ENCODE assay signal across 8 cellular contexts in genomic region chr3:185959609-185960517, GRCh38. TPM values are rescaled to one million over a fixed set of nuclear protein-coding genes. Genes with fewer than 3 reads are reported as not detected.
DNase-seq lines count a peak whose midpoint lies in the region; ATAC-seq and TF ChIP-seq lines count a peak whose summit lies in the region.

No MANE protein-coding gene starts in this region.

- peak overlapping the region; percentile 3; the same call in 1 of the 3 replicates for H2BK15ac ChIP-seq in IMR-90 (ENCODE audit: low read depth, low read length)

- no peaks in the 10 kb centered on the region for H3K9me1 ChIP-seq in IMR-90 (ENCODE audit: insufficient read depth, low read length)

- peak overlapping the region; percentile 64; the same call in 1 of the 2 replicates for H3K9ac ChIP-seq in IMR-90 (ENCODE audit: low read depth, low read length)

- peak overlapping the region; percentile 46; the same call in 1 of the 2 replicates for H3K14ac ChIP-seq in IMR-90 (replicated peaks; ENCODE audit: low read depth, low read length)

- H3K56ac ChIP-seq in IMR-90 (ENCODE audit: extremely low read depth, insufficient read depth, low read length) = no peak overlapping the region

- H3K4me2 ChIP-seq in IMR-90 (ENCODE audit: low read depth, low read length) = peak overlapping the region; percentile 91

- H4K20me1 ChIP-seq in IMR-90 (ENCODE audit: insufficient read depth, low read length) = no peaks in the 10 kb centered on the region

- no CpG with 5 or more reads among the region's 5 CpGs for WGBS in IMR-90 (ENCODE audit: extremely low coverage in 2 of 2, insufficient read length in 1 of 2), 2 experiments
- 22% methylated on average over 5 of the region's 5 CpGs for WGBS in lower leg skin, 2 donors

- no peak overlapping the region for H2AK9ac ChIP-seq in IMR-90 (replicated peaks; ENCODE audit: low read depth, low read length, poor library complexity)

- H4K91ac ChIP-seq in IMR-90 (ENCODE audit: insufficient read depth, low read depth, low read length) = 0 out of 2 replicates have a peak overlapping the region, but pooled peaks have one; percentile 17

- H4K5ac ChIP-seq in IMR-90 (ENCODE audit: low read depth, low read length) = peak overlapping the region; percentile 88

- H2AK5ac ChIP-seq in IMR-90 (ENCODE audit: low read depth, low read length) = 0 out of 2 replicates have a peak overlapping the region, but pooled peaks have one; percentile 9

- TF ChIP-seq RAD21 in IMR-90 (IDR thresholded peaks at IDR 0.05; ENCODE audit: low read length) = no peak

- H3K79me1 ChIP-seq in IMR-90 (ENCODE audit: low read depth in 1 of 2, low read length in 2 of 2) = no peaks in the 10 kb centered on the region

- H2BK20ac ChIP-seq in IMR-90 (ENCODE audit: low read depth, low read length) = peak overlapping the region; percentile 38; the same call in 1 of the 2 replicates

- H3K18ac ChIP-seq in IMR-90 (ENCODE audit: low read depth, low read length) = peak overlapping the region; percentile 84

- peak overlapping the region; percentile 67 for H2AFZ ChIP-seq in IMR-90 (replicated peaks; ENCODE audit: low read length, poor library complexity)

- intact Hi-C loops in IMR-90 (cut with micrococcal nuclease) = no loop called here
- intact Hi-C loops in lower leg skin (cut with DNase I; ENCODE audit: low total_unique reads) = no loop called here

- H4K8ac ChIP-seq in IMR-90 (ENCODE audit: low read depth in 2 of 2, low read length in 2 of 2) = peak overlapping the region in 1 of 2 experiments; percentile 36; a peak in 3 of 4 replicates

- CTCF ChIA-PET in IMR-90 (lab: Yijun Ruan, JAX) = interaction anchor here (1.7 kb wide), 1 partner anchor 16 kb away, joined by 5 read pairs; no protein-coding TSS in a partner anchor

- H3K9me3 ChIP-seq in IMR-90 (ENCODE audit: control insufficient read depth, insufficient read depth, low read length) = no peaks in the 10 kb centered on the region; the same call in 1 of the 2 replicates

- dilution Hi-C loops in IMR-90 (cut with HindIII; ENCODE audit: low sequenced_read_pairs, unreplicated experiment) = no loop called here

- no peaks in the 10 kb centered on the region for H3K36me3 ChIP-seq in IMR-90 (ENCODE audit: control insufficient read depth, insufficient read depth, low read length)

- in situ Hi-C loops in IMR-90 (cut with MboI; ENCODE audit: low sequenced_read_pairs) = no loop called here

- H3K4ac ChIP-seq in IMR-90 (ENCODE audit: low read depth, low read length) = peak overlapping the region; percentile 3; the same call in 1 of the 2 replicates

- peaks cover 2% of the 10 kb centered on the region for H3K27me3 ChIP-seq in IMR-90 (ENCODE audit: control insufficient read depth, insufficient read depth, low read length)

- TSS peak; percentile 86 for BruUV-seq in IMR-90 (replicated peaks; lab: Mats Ljungman, UMichigan)

- TF ChIP-seq CTCF in AG10803 (conservative IDR thresholded peaks at IDR 0.05; ENCODE audit: low read length) = no peak
- no peak for TF ChIP-seq CTCF in IMR-90 (conservative IDR thresholded peaks at IDR 0.05; ENCODE audit: low read depth, low read length)
- TF ChIP-seq CTCF in lower leg skin (IDR thresholded peaks at IDR 0.05) = no peak

- H3K23ac ChIP-seq in IMR-90 (ENCODE audit: low read depth, low read length) = no peak overlapping the region; the same call in 1 of the 2 replicates

- DNase-seq in AG10803 (ENCODE audit: low read depth) (peak; percentile 72), IMR-90 (peak; percentile 89), amniotic stem cell (lab: John Stamatoyannopoulos, UW) (peak; percentile 17), lower leg skin (ENCODE audit: low spot score in 2 of 2) (peak; percentile 32 to 45), NCI-H2081 treated with DMSO at 0.1 percent for 48 hours (lab: John Stamatoyannopoulos, UW) (no peak), caudate nucleus (lab: John Stamatoyannopoulos, UW) (no peak)

- H2BK5ac ChIP-seq in IMR-90 (ENCODE audit: low read depth, low read length, poor library complexity, severe bottlenecking) = peak overlapping the region; percentile 77

- H3K27ac ChIP-seq in IMR-90 (ENCODE audit: insufficient read depth, low read length) = peak overlapping the region; percentile 77; the same call in 1 of the 2 replicates
- no peak overlapping the region for H3K27ac ChIP-seq in caudate nucleus (ENCODE audit: low read depth, low read length)

- H3K4me3 ChIP-seq in AG10803 (ENCODE audit: low read length) = peak overlapping the region; percentile 41
- peak overlapping the region; percentile 16; the same call in 1 of the 2 replicates for H3K4me3 ChIP-seq in IMR-90 (ENCODE audit: insufficient read depth, low read depth, low read length)
- H3K4me3 ChIP-seq in lower leg skin (ENCODE audit: low read depth, poor library complexity, severe bottlenecking) = no peak overlapping the region

- peak; percentile 69 for TF ChIP-seq POLR2A in IMR-90 (IDR thresholded peaks at IDR 0.05; ENCODE audit: low read depth, low read length)
- TF ChIP-seq POLR2A in lower leg skin (IDR thresholded peaks at IDR 0.05) = no peak

- H3K4me1 ChIP-seq in IMR-90 (ENCODE audit: control insufficient read depth, insufficient read depth, low read length) = peaks cover 6% of the 10 kb centered on the region

- ATAC-seq in IMR-90 (ENCODE audit: low read depth) = peak; percentile 81
- no peak for ATAC-seq in GM18870 (IDR thresholded peaks at IDR 0.05; ENCODE audit: unreplicated experiment)
- ATAC-seq in HG03571 (IDR thresholded peaks at IDR 0.05; ENCODE audit: unreplicated experiment) = no peak

- POLR2A ChIA-PET in IMR-90 (lab: Charles Lee; ENCODE audit: unreplicated experiment) = interaction anchor here (0.6 kb wide), 2 partner anchors 24 to 144 kb away, joined by 3 read pairs; no protein-coding TSS in a partner anchor

- peak overlapping the region; percentile 18; the same call in 1 of the 2 replicates for H2BK120ac ChIP-seq in IMR-90 (ENCODE audit: low read depth, low read length)

TF ChIP-seq in IMR-90, 13 proteins besides CTCF, POLR2A, EP300 and RAD21:
- TF ChIP-seq NFE2L2 (IDR thresholded peaks at IDR 0.05; ENCODE audit: low read depth, low read length) (peak; percentile 90), CEBPB (IDR thresholded peaks at IDR 0.05; ENCODE audit: low read depth, low read length) (peak; percentile 67), SMC3 (IDR thresholded peaks at IDR 0.05; ENCODE audit: low read depth, low read length) (no peak), CHD1 (IDR thresholded peaks at IDR 0.05; ENCODE audit: low read depth, low read length) (no peak), BHLHE40 (IDR thresholded peaks at IDR 0.05; ENCODE audit: low read depth, low read length) (peak; percentile 52), MAZ (IDR thresholded peaks at IDR 0.05; ENCODE audit: borderline replicate concordance, low read depth, low read length) (no peak), MAFK (IDR thresholded peaks at IDR 0.05; ENCODE audit: low read depth, low read length) (0 out of 2 replicates have a peak, but pooled peaks have one; percentile 8)

RNA-seq across cellular contexts. Expression of gene TRA2B, which starts 22.0 kb away (rescaled TPM):
- total RNA-seq in IMR-90 (2012; rRNA removed) (208 and 328 TPM in 2 replicates), lower leg skin (100 to 1,000 TPM in 3 of 4 donors, 10 to 100 TPM in 1; 91.2 to 170 (median 124) TPM)
- 119 and 127 TPM in 2 replicates for polyA plus RNA-seq in IMR-90 (2012; rRNA removed)
- 61.5 and 139 TPM in 2 replicates for polyA plus RNA-seq in IMR-90 (2012; cell fraction: cytosol; rRNA removed)
- 56.9 and 179 TPM in 2 replicates for polyA plus RNA-seq in IMR-90 (2012; cell fraction: nucleus; rRNA removed; ENCODE audit: low replicate concordance)

Comparison
In these comparisons a context has a peak if more than half of its experiments do, and no peak if none do; other contexts are left out.
1. DNase-seq: peak in AG10803 (single experiment), IMR-90 (single experiment), amniotic stem cell (single experiment) and lower leg skin (2 of 2); none in NCI-H2081 treated with DMSO at 0.1 percent for 48 hours (single experiment) and caudate nucleus (0 of 61).